Comparison of ENCODE assay signal across 26 cellular contexts in genomic region chr7:147235983-147236382, GRCh38.
DNase-seq lines count a peak whose midpoint lies in the region; ATAC-seq and TF ChIP-seq lines count a peak whose summit lies in the region.
"Had no signal": no experiment of that assay in that cellular context is flagged by ENCODE, and none has a peak within 500 bp of the region (broad histone marks: within the 10 kb centered on the region; RNA-seq: fewer than 3 reads in every experiment).

No MANE protein-coding gene starts in this region.

- no peaks in the 10 kb centered on the region for H3K27me3 Mint-ChIP-seq in endodermal cell (ENCODE audit: insufficient read depth)
- H3K27me3 Mint-ChIP-seq: CD4-positive, alpha-beta memory T cell; CD4-positive, CD25-positive, alpha-beta regulatory T cell; CD8-positive, alpha-beta memory T cell had no signal

- H3K4me2 ChIP-seq in OCI-LY1 (ENCODE audit: low read length): no peak overlapping the region
- H3K4me2 ChIP-seq: BLaER1 had no signal

- 88 to 100% methylated on average over 2 of the region's 2 CpGs for WGBS in endodermal cell (ENCODE audit: insufficient coverage in 1 of 2, insufficient read length in 1 of 2), 2 experiments
- WGBS in heart left ventricle, 4 donors: 29 to 57% (median 52%) methylated on average over 2 of the region's 2 CpGs

- H3K79me2 ChIP-seq in OCI-LY1 (ENCODE audit: insufficient read depth, low read length): no peaks in the 10 kb centered on the region

- H3K9me2 ChIP-seq in OCI-LY1 (ENCODE audit: low read depth, low read length): no peaks in the 10 kb centered on the region

- DNase-seq in endodermal cell: no peak
- peak; percentile 12 for DNase-seq in iPS-NIHi7 (ENCODE audit: extremely low spot score)
- no peak for DNase-seq in sciatic nerve (ENCODE audit: low spot score)
- DNase-seq in HK-2 (ENCODE audit: unreplicated experiment): no peak
- no peak for DNase-seq in KG1 (lab: John Stamatoyannopoulos, UW)
- no peak for DNase-seq in heart left ventricle
- DNase-seq: 8988T; ACHN; BE2C; C1 segment of cervical spinal cord; CD4-positive, alpha-beta memory T cell; CD4-positive, CD25-positive, alpha-beta regulatory T cell; CD8-positive, alpha-beta memory T cell; COR-L47; DMS 273 treated with DMSO at 0.1 percent for 48 hours; DMS153; DMS53; DMS79; DND-41; EL; GDM1 had no signal

- H3K9me3 ChIP-seq in OCI-LY1 (ENCODE audit: low read length) (no peaks in the 10 kb centered on the region; the same call in 1 of the 2 replicates), endodermal cell (ENCODE audit: control insufficient read depth, low read length) (no peaks in the 10 kb centered on the region), heart left ventricle (peaks cover 0 to 5% (median 0%) of the 10 kb centered on the region in 12 donors)
- H3K9me3 ChIP-seq: BE2C, BLaER1 had no signal

- H2AFZ ChIP-seq in OCI-LY1 (ENCODE audit: low read length): no peak overlapping the region

- ATAC-seq in sciatic nerve: peak; percentile 80
- ATAC-seq in GM19395 (IDR thresholded peaks at IDR 0.05; ENCODE audit: unreplicated experiment): no peak
- no peak for ATAC-seq in heart left ventricle
- ATAC-seq: GM12878 had no signal

- H3K9ac ChIP-seq in OCI-LY1 (ENCODE audit: low read length) (no peak overlapping the region), endodermal cell (ENCODE audit: extremely low read depth, low read length, poor library complexity, severe bottlenecking) (no peak overlapping the region)
- H3K9ac ChIP-seq: BLaER1 had no signal

- no peaks in the 10 kb centered on the region for H3K36me3 Mint-ChIP-seq in endodermal cell (ENCODE audit: low read depth)
- H3K36me3 Mint-ChIP-seq: CD14-positive monocyte; CD4-positive, alpha-beta memory T cell; CD4-positive, CD25-positive, alpha-beta regulatory T cell; CD8-positive, alpha-beta memory T cell had no signal

- no peak overlapping the region for H3K27ac Mint-ChIP-seq in endodermal cell
- H3K27ac Mint-ChIP-seq: CD14-positive monocyte; CD4-positive, alpha-beta memory T cell; CD4-positive, CD25-positive, alpha-beta regulatory T cell; CD8-positive, alpha-beta memory T cell had no signal

- H3K4me1 ChIP-seq in OCI-LY1 (ENCODE audit: insufficient read depth, low read length, severe bottlenecking) (peaks cover 21% of the 10 kb centered on the region), endodermal cell (ENCODE audit: control insufficient read depth, insufficient read depth, low read length) (no peaks in the 10 kb centered on the region), heart left ventricle (no peaks in the 10 kb centered on the region)
- H3K4me1 ChIP-seq: BE2C, BLaER1 had no signal

- no peaks in the 10 kb centered on the region for H3K27me3 ChIP-seq in OCI-LY1 (ENCODE audit: insufficient read depth, low read length)
- no peaks in the 10 kb centered on the region for H3K27me3 ChIP-seq in endodermal cell (ENCODE audit: control insufficient read depth, insufficient read depth, low read length, poor library complexity, severe bottlenecking)
- no peaks in the 10 kb centered on the region for H3K27me3 ChIP-seq in heart left ventricle
- H3K27me3 ChIP-seq: BE2C, BLaER1 had no signal

- no peak for TF ChIP-seq POLR2A in heart left ventricle (IDR thresholded peaks at IDR 0.05)

- H3K36me3 ChIP-seq in OCI-LY1 (ENCODE audit: insufficient read depth, low read length) (no peaks in the 10 kb centered on the region), endodermal cell (ENCODE audit: control insufficient read depth, insufficient read depth, low read length) (no peaks in the 10 kb centered on the region), heart left ventricle (no peaks in the 10 kb centered on the region)
- H3K36me3 ChIP-seq: BE2C, BLaER1 had no signal

- H3K4me3 Mint-ChIP-seq in endodermal cell: no peak overlapping the region
- H3K4me3 Mint-ChIP-seq: CD14-positive monocyte; CD4-positive, alpha-beta memory T cell; CD4-positive, CD25-positive, alpha-beta regulatory T cell had no signal

- H3F3A ChIP-seq in OCI-LY1 (ENCODE audit: insufficient read depth, low read length): no peaks in the 10 kb centered on the region

- no peaks in the 10 kb centered on the region for H4K20me1 ChIP-seq in OCI-LY1 (ENCODE audit: insufficient read depth, low read length)
- H4K20me1 ChIP-seq: BLaER1 had no signal

- H3K4me1 Mint-ChIP-seq in endodermal cell: no peaks in the 10 kb centered on the region
- H3K4me1 Mint-ChIP-seq: CD14-positive monocyte; CD4-positive, alpha-beta memory T cell; CD4-positive, CD25-positive, alpha-beta regulatory T cell; CD8-positive, alpha-beta memory T cell had no signal

- intact Hi-C loops in sciatic nerve (cut with DNase I): no loop called here
- intact Hi-C loops in heart left ventricle (cut with DNase I): no loop called here

- H3K27ac ChIP-seq in OCI-LY1 (ENCODE audit: low read depth, low read length, poor library complexity, severe bottlenecking) (no peak overlapping the region), endodermal cell (ENCODE audit: low read depth, low read length) (no peak overlapping the region), heart left ventricle (no peak overlapping the region)
- H3K27ac ChIP-seq: BLaER1 had no signal

- TF ChIP-seq CTCF in OCI-LY1 (IDR thresholded peaks at IDR 0.05; ENCODE audit: low read length) (peak; percentile 14; the same call in 1 of the 2 replicates), endodermal cell (conservative IDR thresholded peaks at IDR 0.05) (peak; percentile 33), heart left ventricle (IDR thresholded peaks at IDR 0.05) (no peak)

- no peaks in the 10 kb centered on the region for H3K9me3 Mint-ChIP-seq in endodermal cell

- H3K4me3 ChIP-seq in OCI-LY1 (ENCODE audit: low read depth, low read length, poor library complexity, severe bottlenecking): no peak overlapping the region
- no peak overlapping the region for H3K4me3 ChIP-seq in endodermal cell (ENCODE audit: low read length)
- H3K4me3 ChIP-seq in heart left ventricle: no peak overlapping the region
- H3K4me3 ChIP-seq: BLaER1, GM12878 had no signal

Comparison
In these comparisons a context has a peak if more than half of its experiments do, and no peak if none do; other contexts are left out.
1. CTCF ChIP-seq: peak in OCI-LY1 (single experiment) and endodermal cell (single experiment); none in heart left ventricle (0 of 12).